ENCODE assay signal across 1 cellular context in the genomic region with DNA sequence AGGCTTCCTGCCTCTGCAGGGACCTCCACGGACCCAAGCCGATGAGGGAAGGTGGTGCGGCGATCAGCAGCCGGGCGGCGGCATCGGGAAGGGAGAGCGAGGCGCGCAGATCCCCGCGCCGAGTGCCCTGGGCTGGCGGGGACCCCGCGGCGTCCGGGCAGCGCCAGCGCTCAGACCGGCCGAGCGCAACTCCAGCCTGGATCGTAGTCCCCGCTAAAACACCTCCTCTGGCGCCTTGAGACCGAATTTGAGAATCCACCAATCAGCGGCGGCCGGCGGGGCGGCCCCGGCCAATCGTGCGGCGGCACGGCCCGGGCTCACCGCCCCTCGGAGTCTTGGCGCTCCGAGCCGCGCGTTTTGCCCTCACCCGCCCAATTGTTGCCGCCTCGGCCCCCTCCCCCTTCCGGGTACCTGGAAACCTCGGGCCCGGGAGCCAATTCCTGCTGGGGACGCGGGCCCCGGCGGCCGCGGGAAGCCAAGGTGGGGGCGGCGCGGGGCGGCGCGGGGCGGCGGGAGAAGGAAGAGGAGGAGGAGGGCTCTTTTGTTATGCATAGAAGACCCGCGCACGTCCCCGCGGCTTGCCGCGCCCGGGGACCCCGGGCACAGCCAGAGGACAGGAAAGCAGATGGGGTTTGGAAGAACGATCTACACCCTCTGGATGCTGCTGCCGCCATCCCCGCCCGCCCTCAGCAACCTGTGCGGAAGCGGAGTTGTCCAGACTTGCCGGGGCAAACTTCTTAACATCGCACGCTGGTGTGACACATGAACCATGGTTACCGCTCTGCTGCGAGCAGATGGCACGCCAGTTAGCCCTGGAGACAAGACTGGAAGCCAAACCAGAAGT.
TF ChIP-seq lines count a peak whose summit lies in the region.

A gene with protein sequence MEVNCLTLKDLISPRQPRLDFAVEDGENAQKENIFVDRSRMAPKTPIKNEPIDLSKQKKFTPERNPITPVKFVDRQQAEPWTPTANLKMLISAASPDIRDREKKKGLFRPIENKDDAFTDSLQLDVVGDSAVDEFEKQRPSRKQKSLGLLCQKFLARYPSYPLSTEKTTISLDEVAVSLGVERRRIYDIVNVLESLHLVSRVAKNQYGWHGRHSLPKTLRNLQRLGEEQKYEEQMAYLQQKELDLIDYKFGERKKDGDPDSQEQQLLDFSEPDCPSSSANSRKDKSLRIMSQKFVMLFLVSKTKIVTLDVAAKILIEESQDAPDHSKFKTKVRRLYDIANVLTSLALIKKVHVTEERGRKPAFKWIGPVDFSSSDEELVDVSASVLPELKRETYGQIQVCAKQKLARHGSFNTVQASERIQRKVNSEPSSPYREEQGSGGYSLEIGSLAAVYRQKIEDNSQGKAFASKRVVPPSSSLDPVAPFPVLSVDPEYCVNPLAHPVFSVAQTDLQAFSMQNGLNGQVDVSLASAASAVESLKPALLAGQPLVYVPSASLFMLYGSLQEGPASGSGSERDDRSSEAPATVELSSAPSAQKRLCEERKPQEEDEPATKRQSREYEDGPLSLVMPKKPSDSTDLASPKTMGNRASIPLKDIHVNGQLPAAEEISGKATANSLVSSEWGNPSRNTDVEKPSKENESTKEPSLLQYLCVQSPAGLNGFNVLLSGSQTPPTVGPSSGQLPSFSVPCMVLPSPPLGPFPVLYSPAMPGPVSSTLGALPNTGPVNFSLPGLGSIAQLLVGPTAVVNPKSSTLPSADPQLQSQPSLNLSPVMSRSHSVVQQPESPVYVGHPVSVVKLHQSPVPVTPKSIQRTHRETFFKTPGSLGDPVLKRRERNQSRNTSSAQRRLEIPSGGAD (minus strand): TSS at position 209 of the 844 bp plus-strand sequence. CDS start 934 bp downstream, outside the sequence.

TF ChIP-seq in HepG2, 621 proteins besides CTCF, POLR2A, EP300 and RAD21 (continued from another document and continues in another):
- TF ChIP-seq MEF2D (CRISPR knock-in tag; IDR thresholded peaks at IDR 0.05), result no peak
- TF ChIP-seq ZBTB7A (CRISPR knock-in tag; IDR thresholded peaks at IDR 0.05), result no peak
- TF ChIP-seq, protein P1, sequence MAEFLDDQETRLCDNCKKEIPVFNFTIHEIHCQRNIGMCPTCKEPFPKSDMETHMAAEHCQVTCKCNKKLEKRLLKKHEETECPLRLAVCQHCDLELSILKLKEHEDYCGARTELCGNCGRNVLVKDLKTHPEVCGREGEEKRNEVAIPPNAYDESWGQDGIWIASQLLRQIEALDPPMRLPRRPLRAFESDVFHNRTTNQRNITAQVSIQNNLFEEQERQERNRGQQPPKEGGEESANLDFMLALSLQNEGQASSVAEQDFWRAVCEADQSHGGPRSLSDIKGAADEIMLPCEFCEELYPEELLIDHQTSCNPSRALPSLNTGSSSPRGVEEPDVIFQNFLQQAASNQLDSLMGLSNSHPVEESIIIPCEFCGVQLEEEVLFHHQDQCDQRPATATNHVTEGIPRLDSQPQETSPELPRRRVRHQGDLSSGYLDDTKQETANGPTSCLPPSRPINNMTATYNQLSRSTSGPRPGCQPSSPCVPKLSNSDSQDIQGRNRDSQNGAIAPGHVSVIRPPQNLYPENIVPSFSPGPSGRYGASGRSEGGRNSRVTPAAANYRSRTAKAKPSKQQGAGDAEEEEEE (CRISPR knock-in tag; IDR thresholded peaks at IDR 0.05; ENCODE audit: borderline replicate concordance), result no peak
- TF ChIP-seq, protein P2, sequence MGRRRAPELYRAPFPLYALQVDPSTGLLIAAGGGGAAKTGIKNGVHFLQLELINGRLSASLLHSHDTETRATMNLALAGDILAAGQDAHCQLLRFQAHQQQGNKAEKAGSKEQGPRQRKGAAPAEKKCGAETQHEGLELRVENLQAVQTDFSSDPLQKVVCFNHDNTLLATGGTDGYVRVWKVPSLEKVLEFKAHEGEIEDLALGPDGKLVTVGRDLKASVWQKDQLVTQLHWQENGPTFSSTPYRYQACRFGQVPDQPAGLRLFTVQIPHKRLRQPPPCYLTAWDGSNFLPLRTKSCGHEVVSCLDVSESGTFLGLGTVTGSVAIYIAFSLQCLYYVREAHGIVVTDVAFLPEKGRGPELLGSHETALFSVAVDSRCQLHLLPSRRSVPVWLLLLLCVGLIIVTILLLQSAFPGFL (CRISPR knock-in tag; IDR thresholded peaks at IDR 0.05), result no peak
- peak; percentile 64 for TF ChIP-seq POGZ (CRISPR knock-in tag; IDR thresholded peaks at IDR 0.05)
- TF ChIP-seq ZFP90 (CRISPR knock-in tag; IDR thresholded peaks at IDR 0.05; ENCODE audit: borderline replicate concordance), result no peak; the same call in 1 of the 2 replicates
- peak; percentile 62; the same call in 1 of the 2 replicates for TF ChIP-seq ZNF446 (CRISPR knock-in tag; IDR thresholded peaks at IDR 0.05)
- TF ChIP-seq ZNF34 (CRISPR knock-in tag; IDR thresholded peaks at IDR 0.05; ENCODE audit: borderline replicate concordance), result no peak
- TF ChIP-seq ATM (IDR thresholded peaks at IDR 0.05; ENCODE audit: borderline replicate concordance), result no peak
- TF ChIP-seq ZNF441 (CRISPR knock-in tag; IDR thresholded peaks at IDR 0.05; ENCODE audit: borderline replicate concordance), result no peak
- no peak for TF ChIP-seq GPN1 (CRISPR knock-in tag; IDR thresholded peaks at IDR 0.05; ENCODE audit: borderline replicate concordance)
- TF ChIP-seq RBM39 (IDR thresholded peaks at IDR 0.05; ENCODE audit: low read depth, low read length, poor library complexity, severe bottlenecking), result no peak
- TF ChIP-seq, protein P3, sequence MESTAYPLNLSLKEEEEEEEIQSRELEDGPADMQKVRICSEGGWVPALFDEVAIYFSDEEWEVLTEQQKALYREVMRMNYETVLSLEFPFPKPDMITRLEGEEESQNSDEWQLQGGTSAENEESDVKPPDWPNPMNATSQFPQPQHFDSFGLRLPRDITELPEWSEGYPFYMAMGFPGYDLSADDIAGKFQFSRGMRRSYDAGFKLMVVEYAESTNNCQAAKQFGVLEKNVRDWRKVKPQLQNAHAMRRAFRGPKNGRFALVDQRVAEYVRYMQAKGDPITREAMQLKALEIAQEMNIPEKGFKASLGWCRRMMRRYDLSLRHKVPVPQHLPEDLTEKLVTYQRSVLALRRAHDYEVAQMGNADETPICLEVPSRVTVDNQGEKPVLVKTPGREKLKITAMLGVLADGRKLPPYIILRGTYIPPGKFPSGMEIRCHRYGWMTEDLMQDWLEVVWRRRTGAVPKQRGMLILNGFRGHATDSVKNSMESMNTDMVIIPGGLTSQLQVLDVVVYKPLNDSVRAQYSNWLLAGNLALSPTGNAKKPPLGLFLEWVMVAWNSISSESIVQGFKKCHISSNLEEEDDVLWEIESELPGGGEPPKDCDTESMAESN (CRISPR knock-in tag; conservative IDR thresholded peaks at IDR 0.05), result no peak
- TF ChIP-seq NCOA5 (CRISPR knock-in tag; IDR thresholded peaks at IDR 0.05), result no peak
- no peak for TF ChIP-seq NR3C1 (CRISPR knock-in tag; IDR thresholded peaks at IDR 0.05)
- TF ChIP-seq XRCC5 (optimal IDR thresholded peaks at IDR 0.05; ENCODE audit: low read length), result peak; percentile 38
- no peak for TF ChIP-seq MIER2 (CRISPR knock-in tag; IDR thresholded peaks at IDR 0.05)
- TF ChIP-seq TBX2 (CRISPR knock-in tag; IDR thresholded peaks at IDR 0.05; ENCODE audit: borderline replicate concordance), result peak; percentile 62; the same call in 1 of the 2 replicates
- peak; percentile 43; the same call in 1 of the 2 replicates for TF ChIP-seq ZNF430 (CRISPR knock-in tag; IDR thresholded peaks at IDR 0.05)
- TF ChIP-seq ZSCAN9 (CRISPR knock-in tag; IDR thresholded peaks at IDR 0.05; ENCODE audit: borderline replicate concordance), result no peak; the same call in 1 of the 2 replicates
- TF ChIP-seq ZNF225 (CRISPR knock-in tag; IDR thresholded peaks at IDR 0.05), result no peak
- no peak for TF ChIP-seq ZNF274 (CRISPR knock-in tag; IDR thresholded peaks at IDR 0.05)
- no peak for TF ChIP-seq ZNF562 (CRISPR knock-in tag; IDR thresholded peaks at IDR 0.05; ENCODE audit: borderline replicate concordance)
- TF ChIP-seq, protein P4, sequence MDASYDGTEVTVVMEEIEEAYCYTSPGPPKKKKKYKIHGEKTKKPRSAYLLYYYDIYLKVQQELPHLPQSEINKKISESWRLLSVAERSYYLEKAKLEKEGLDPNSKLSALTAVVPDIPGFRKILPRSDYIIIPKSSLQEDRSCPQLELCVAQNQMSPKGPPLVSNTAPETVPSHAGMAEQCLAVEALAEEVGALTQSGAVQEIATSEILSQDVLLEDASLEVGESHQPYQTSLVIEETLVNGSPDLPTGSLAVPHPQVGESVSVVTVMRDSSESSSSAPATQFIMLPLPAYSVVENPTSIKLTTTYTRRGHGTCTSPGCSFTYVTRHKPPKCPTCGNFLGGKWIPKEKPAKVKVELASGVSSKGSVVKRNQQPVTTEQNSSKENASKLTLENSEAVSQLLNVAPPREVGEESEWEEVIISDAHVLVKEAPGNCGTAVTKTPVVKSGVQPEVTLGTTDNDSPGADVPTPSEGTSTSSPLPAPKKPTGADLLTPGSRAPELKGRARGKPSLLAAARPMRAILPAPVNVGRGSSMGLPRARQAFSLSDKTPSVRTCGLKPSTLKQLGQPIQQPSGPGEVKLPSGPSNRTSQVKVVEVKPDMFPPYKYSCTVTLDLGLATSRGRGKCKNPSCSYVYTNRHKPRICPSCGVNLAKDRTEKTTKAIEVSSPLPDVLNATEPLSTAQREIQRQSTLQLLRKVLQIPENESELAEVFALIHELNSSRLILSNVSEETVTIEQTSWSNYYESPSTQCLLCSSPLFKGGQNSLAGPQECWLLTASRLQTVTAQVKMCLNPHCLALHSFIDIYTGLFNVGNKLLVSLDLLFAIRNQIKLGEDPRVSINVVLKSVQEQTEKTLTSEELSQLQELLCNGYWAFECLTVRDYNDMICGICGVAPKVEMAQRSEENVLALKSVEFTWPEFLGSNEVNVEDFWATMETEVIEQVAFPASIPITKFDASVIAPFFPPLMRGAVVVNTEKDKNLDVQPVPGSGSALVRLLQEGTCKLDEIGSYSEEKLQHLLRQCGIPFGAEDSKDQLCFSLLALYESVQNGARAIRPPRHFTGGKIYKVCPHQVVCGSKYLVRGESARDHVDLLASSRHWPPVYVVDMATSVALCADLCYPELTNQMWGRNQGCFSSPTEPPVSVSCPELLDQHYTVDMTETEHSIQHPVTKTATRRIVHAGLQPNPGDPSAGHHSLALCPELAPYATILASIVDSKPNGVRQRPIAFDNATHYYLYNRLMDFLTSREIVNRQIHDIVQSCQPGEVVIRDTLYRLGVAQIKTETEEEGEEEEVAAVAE (CRISPR knock-in tag; IDR thresholded peaks at IDR 0.05; ENCODE audit: borderline replicate concordance), result no peak
- no peak for TF ChIP-seq ZNF333 (CRISPR knock-in tag; IDR thresholded peaks at IDR 0.05; ENCODE audit: borderline replicate concordance)
- TF ChIP-seq, protein P5, sequence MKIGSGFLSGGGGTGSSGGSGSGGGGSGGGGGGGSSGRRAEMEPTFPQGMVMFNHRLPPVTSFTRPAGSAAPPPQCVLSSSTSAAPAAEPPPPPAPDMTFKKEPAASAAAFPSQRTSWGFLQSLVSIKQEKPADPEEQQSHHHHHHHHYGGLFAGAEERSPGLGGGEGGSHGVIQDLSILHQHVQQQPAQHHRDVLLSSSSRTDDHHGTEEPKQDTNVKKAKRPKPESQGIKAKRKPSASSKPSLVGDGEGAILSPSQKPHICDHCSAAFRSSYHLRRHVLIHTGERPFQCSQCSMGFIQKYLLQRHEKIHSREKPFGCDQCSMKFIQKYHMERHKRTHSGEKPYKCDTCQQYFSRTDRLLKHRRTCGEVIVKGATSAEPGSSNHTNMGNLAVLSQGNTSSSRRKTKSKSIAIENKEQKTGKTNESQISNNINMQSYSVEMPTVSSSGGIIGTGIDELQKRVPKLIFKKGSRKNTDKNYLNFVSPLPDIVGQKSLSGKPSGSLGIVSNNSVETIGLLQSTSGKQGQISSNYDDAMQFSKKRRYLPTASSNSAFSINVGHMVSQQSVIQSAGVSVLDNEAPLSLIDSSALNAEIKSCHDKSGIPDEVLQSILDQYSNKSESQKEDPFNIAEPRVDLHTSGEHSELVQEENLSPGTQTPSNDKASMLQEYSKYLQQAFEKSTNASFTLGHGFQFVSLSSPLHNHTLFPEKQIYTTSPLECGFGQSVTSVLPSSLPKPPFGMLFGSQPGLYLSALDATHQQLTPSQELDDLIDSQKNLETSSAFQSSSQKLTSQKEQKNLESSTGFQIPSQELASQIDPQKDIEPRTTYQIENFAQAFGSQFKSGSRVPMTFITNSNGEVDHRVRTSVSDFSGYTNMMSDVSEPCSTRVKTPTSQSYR (CRISPR knock-in tag; IDR thresholded peaks at IDR 0.05; ENCODE audit: borderline replicate concordance), result peak; percentile 71; the same call in 1 of the 2 replicates
- TF ChIP-seq TAF1 (CRISPR knock-in tag; IDR thresholded peaks at IDR 0.05), result peak; percentile 52
- no peak for TF ChIP-seq ZFP36 (IDR thresholded peaks at IDR 0.05; ENCODE audit: borderline replicate concordance, low read depth, low read length, partially characterized antibody)
- no peak for TF ChIP-seq ZNF781 (CRISPR knock-in tag; IDR thresholded peaks at IDR 0.05; ENCODE audit: borderline replicate concordance, not compliant biosample characterization)
- TF ChIP-seq ZNF160 (CRISPR knock-in tag; IDR thresholded peaks at IDR 0.05), result no peak
- TF ChIP-seq, protein P6, sequence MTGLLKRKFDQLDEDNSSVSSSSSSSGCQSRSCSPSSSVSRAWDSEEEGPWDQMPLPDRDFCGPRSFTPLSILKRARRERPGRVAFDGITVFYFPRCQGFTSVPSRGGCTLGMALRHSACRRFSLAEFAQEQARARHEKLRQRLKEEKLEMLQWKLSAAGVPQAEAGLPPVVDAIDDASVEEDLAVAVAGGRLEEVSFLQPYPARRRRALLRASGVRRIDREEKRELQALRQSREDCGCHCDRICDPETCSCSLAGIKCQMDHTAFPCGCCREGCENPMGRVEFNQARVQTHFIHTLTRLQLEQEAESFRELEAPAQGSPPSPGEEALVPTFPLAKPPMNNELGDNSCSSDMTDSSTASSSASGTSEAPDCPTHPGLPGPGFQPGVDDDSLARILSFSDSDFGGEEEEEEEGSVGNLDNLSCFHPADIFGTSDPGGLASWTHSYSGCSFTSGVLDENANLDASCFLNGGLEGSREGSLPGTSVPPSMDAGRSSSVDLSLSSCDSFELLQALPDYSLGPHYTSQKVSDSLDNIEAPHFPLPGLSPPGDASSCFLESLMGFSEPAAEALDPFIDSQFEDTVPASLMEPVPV (CRISPR knock-in tag; IDR thresholded peaks at IDR 0.05), result peak; percentile 75
- TF ChIP-seq ZNF30 (CRISPR knock-in tag; IDR thresholded peaks at IDR 0.05), result no peak
- no peak for TF ChIP-seq ADNP (CRISPR knock-in tag; IDR thresholded peaks at IDR 0.05)
- no peak for TF ChIP-seq MTA3 (CRISPR knock-in tag; IDR thresholded peaks at IDR 0.05)
- 0 out of 2 replicates have a peak, but pooled peaks have one; percentile 55 for TF ChIP-seq SRY (CRISPR knock-in tag; IDR thresholded peaks at IDR 0.05)
- TF ChIP-seq DNMT1 (CRISPR knock-in tag; IDR thresholded peaks at IDR 0.05), result no peak
- peak; percentile 73 for TF ChIP-seq ZFX (CRISPR knock-in tag; IDR thresholded peaks at IDR 0.05; ENCODE audit: low read depth)
- TF ChIP-seq ZNF224 (CRISPR knock-in tag; IDR thresholded peaks at IDR 0.05), result peak; percentile 84; the same call in 1 of the 2 replicates
- TF ChIP-seq, protein P7, sequence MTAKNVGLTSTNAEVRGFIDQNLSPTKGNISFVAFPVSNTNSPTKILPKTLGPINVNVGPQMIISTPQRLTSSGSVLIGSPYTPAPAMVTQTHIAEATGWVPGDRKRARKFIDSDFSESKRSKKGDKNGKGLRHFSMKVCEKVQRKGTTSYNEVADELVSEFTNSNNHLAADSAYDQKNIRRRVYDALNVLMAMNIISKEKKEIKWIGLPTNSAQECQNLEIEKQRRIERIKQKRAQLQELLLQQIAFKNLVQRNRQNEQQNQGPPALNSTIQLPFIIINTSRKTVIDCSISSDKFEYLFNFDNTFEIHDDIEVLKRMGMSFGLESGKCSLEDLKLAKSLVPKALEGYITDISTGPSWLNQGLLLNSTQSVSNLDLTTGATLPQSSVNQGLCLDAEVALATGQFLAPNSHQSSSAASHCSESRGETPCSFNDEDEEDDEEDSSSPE (CRISPR knock-in tag; IDR thresholded peaks at IDR 0.05), result peak; percentile 95
- TF ChIP-seq BHLHE40 (IDR thresholded peaks at IDR 0.05; ENCODE audit: low read length), result no peak
- TF ChIP-seq ZNF138 (CRISPR knock-in tag; IDR thresholded peaks at IDR 0.05; ENCODE audit: low read depth), result no peak
- no peak for TF ChIP-seq ZFP37 (CRISPR knock-in tag; IDR thresholded peaks at IDR 0.05; ENCODE audit: borderline replicate concordance)
- no peak for TF ChIP-seq ZKSCAN1 (IDR thresholded peaks at IDR 0.05; ENCODE audit: low read length)
